In genomic region chr7:149072438-149072775, GRCh38 we compare ENCODE assay signal across 1 cellular context.
TF ChIP-seq lines count a peak whose summit lies in the region.

No MANE protein-coding gene starts in this region.

TF ChIP-seq in GM23338, 12 proteins besides CTCF, POLR2A, EP300 and RAD21 (continued from another document):
- TF ChIP-seq ZNF462 (CRISPR knock-in tag; IDR thresholded peaks at IDR 0.05) (no peak), ZNF331 (CRISPR knock-in tag; IDR thresholded peaks at IDR 0.05; ENCODE audit: low read depth) (no peak), REST (IDR thresholded peaks at IDR 0.05; ENCODE audit: unreplicated experiment) (no peak)
